Comparison of ENCODE assay signal across 1 cellular context in genomic region chr1:43968348-43968948, GRCh38.
A peak's percentile ranks its signal among the peaks of the same experiment; 100 is the strongest.
TF ChIP-seq lines count a peak whose summit lies in the region.

No MANE protein-coding gene starts in this region.

TF ChIP-seq in WTC11, 78 proteins besides CTCF, POLR2A, EP300 and RAD21 (continued from another document):
- TF ChIP-seq, protein P1, sequence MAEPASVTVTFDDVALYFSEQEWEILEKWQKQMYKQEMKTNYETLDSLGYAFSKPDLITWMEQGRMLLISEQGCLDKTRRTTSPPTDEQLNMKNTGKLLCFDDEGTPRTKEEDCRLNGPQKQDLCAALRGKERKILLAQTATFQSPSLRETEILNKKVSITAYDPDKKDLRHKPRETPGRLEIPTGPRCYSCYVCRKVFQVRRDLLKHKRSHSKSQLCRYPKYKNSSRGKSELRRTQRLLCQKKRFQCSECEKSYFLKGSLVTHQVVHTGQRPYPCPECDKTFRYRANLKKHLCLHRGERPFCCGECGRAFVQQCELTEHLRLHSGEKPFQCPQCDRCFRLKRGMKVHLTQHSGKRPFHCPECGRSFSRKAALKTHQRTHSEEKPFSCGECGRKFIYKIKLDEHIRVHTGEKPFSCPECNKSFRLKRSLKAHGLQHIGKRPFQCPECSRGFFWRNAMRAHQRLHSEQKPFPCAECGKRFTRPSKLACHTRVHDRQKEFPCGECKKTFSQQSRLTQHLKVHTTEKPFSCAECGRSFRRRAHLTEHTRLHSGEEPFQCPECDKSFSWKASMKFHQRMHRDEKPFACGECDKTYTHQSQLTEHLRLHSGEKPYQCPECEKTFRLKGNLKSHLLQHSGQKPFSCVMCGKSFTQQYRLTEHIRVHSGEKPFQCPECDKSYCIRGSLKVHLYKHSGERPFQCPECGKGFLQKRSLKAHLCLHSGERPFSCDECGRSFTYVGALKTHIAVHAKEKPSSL (CRISPR knock-in tag; conservative IDR thresholded peaks at IDR 0.05) = no peak
- TF ChIP-seq GABPB1 (CRISPR knock-in tag; IDR thresholded peaks at IDR 0.05) = no peak
- TF ChIP-seq TP53 (CRISPR knock-in tag; IDR thresholded peaks at IDR 0.05) = no peak
- 0 out of 2 replicates have a peak, but pooled peaks have one; percentile 21 for TF ChIP-seq PRDM15 (CRISPR knock-in tag; IDR thresholded peaks at IDR 0.05)
- TF ChIP-seq, protein P2, sequence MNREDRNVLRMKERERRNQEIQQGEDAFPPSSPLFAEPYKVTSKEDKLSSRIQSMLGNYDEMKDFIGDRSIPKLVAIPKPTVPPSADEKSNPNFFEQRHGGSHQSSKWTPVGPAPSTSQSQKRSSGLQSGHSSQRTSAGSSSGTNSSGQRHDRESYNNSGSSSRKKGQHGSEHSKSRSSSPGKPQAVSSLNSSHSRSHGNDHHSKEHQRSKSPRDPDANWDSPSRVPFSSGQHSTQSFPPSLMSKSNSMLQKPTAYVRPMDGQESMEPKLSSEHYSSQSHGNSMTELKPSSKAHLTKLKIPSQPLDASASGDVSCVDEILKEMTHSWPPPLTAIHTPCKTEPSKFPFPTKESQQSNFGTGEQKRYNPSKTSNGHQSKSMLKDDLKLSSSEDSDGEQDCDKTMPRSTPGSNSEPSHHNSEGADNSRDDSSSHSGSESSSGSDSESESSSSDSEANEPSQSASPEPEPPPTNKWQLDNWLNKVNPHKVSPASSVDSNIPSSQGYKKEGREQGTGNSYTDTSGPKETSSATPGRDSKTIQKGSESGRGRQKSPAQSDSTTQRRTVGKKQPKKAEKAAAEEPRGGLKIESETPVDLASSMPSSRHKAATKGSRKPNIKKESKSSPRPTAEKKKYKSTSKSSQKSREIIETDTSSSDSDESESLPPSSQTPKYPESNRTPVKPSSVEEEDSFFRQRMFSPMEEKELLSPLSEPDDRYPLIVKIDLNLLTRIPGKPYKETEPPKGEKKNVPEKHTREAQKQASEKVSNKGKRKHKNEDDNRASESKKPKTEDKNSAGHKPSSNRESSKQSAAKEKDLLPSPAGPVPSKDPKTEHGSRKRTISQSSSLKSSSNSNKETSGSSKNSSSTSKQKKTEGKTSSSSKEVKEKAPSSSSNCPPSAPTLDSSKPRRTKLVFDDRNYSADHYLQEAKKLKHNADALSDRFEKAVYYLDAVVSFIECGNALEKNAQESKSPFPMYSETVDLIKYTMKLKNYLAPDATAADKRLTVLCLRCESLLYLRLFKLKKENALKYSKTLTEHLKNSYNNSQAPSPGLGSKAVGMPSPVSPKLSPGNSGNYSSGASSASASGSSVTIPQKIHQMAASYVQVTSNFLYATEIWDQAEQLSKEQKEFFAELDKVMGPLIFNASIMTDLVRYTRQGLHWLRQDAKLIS (CRISPR knock-in tag; IDR thresholded peaks at IDR 0.05; ENCODE audit: borderline replicate concordance) = no peak
- no peak for TF ChIP-seq CDX4 (CRISPR knock-in tag; IDR thresholded peaks at IDR 0.05; ENCODE audit: borderline replicate concordance)
- no peak for TF ChIP-seq RELA (CRISPR knock-in tag; IDR thresholded peaks at IDR 0.05; ENCODE audit: borderline replicate concordance)
- TF ChIP-seq SMAD4 (CRISPR knock-in tag; IDR thresholded peaks at IDR 0.05) = peak; percentile 35; the same call in 1 of the 2 replicates
- no peak for TF ChIP-seq PREB (CRISPR knock-in tag; IDR thresholded peaks at IDR 0.05; ENCODE audit: borderline replicate concordance)
- no peak for TF ChIP-seq ZBTB21 (CRISPR knock-in tag; IDR thresholded peaks at IDR 0.05; ENCODE audit: borderline replicate concordance)
- peak; percentile 46; the same call in 1 of the 2 replicates for TF ChIP-seq ZNF219 (CRISPR knock-in tag; IDR thresholded peaks at IDR 0.05; ENCODE audit: borderline replicate concordance)
- TF ChIP-seq GRHL2 (CRISPR knock-in tag; IDR thresholded peaks at IDR 0.05; ENCODE audit: insufficient replicate concordance, severe bottlenecking) = no peak
